ENCODE assay signal across 14 cellular contexts in genomic region chr5:34660444-34660843, GRCh38. TPM values are rescaled to one million over a fixed set of nuclear protein-coding genes. Genes with fewer than 3 reads are reported as not detected.
DNase-seq lines count a peak whose midpoint lies in the region; ATAC-seq and TF ChIP-seq lines count a peak whose summit lies in the region.
"Had no signal": no experiment of that assay in that cellular context is flagged by ENCODE, and none has a peak within 500 bp of the region (broad histone marks: within the 10 kb centered on the region; RNA-seq: fewer than 3 reads in every experiment).

No MANE protein-coding gene starts in this region.

- no peak overlapping the region for H3K4me3 ChIP-seq in epithelial cell of esophagus (ENCODE audit: low read length)
- H3K4me3 ChIP-seq: GM12878, skin epidermis had no signal

- DNase-seq in ELR (ENCODE audit: low read depth) = peak; percentile 91
- DNase-seq in OCI-M1 (lab: John Stamatoyannopoulos, UW) = peak; percentile 45
- peak; percentile 54 for DNase-seq in epithelial cell of esophagus (ENCODE audit: low read depth)
- DNase-seq in renal cortical epithelial cell (ENCODE audit: low read depth) = peak; percentile 99
- DNase-seq in RKO (ENCODE audit: low spot score) = no peak
- DNase-seq: activated CD8-positive, alpha-beta T cell treated with anti-CD3 and anti-CD28 coated beads for 36 hours; effector CD8-positive, alpha-beta T cell; NCI-H1092 treated with DMSO at 0.1 percent for 48 hours had no signal

- no peak for TF ChIP-seq CTCF in epithelial cell of esophagus (IDR thresholded peaks at IDR 0.05; ENCODE audit: insufficient read depth, low read depth, low read length, missing control alignments)

- ATAC-seq in GM21786 (IDR thresholded peaks at IDR 0.05; ENCODE audit: unreplicated experiment) (no peak), GM18867 (IDR thresholded peaks at IDR 0.05; ENCODE audit: unreplicated experiment) (no peak), HG03565 (IDR thresholded peaks at IDR 0.05; ENCODE audit: unreplicated experiment) (no peak)
- ATAC-seq: activated CD8-positive, alpha-beta T cell treated with anti-CD3 and anti-CD28 coated beads for 36 hours; activated naive CD4-positive, alpha-beta T cell treated with anti-CD3 and anti-CD28 coated beads, Interleukin-2, amount 50 U/mL, for 72 hours; GM12878 had no signal

RNA-seq across cellular contexts. Expression of gene RAI14, which starts 4.3 kb away (rescaled TPM):
- 174 and 209 TPM in 2 replicates for total RNA-seq in renal cortical epithelial cell
